In the genomic region with DNA sequence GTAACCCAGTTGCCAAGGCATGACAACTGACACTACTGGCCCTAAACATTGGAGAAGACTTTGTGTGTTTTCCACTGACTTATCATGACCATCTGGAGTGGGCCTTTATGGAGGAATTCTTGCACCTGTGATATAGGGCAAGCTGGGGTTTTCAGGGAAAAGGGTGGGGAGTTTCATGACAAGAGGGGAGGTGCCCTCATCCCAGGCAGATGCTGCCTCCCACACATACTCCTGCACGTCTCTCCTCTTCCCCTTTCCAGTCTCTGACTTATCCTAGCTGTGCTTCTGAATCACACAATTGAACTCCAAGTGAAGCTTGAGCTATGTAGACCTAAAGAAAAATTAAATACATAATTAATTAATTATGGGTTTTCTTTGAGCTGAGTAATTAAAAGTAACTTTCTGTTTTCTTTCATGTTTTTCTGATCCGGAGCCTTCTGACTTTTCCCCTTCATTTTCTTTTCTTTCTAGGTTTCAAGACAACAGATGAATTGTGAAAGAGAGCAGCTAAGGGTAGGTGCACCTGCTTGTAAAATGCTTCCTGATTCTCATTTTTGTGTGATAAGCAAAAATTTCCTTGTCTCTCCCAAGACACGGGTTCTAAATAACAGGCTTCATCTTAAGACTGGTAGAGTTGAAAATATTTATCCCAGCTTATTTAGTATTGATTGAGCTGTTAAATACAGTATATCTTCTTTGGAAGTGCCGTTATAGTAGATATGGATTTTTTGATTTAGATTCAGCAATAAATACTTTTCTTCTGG, we compare ENCODE assay signal across 30 cellular contexts.
"Had no signal": no experiment of that assay in that cellular context is flagged by ENCODE, and none has a peak within 500 bp of the region (broad histone marks: within the 10 kb centered on the region; RNA-seq: fewer than 3 reads in every experiment).

No MANE protein-coding gene starts in this region.

- H2AFZ ChIP-seq: PC-9 had no signal

- H3K27me3 ChIP-seq: SJCRH30 had no signal

- H3K9me3 ChIP-seq: SJCRH30 had no signal

- H3K4me1 ChIP-seq: SJCRH30 had no signal

- H3K4me3 ChIP-seq: PC-9, SJCRH30, SK-N-MC had no signal

- H3K4me2 ChIP-seq: KMS-11, PC-9 had no signal

- H3K9ac ChIP-seq: KMS-11 had no signal

- H3K27ac ChIP-seq: KMS-11, PC-9, RWPE1, SJCRH30, SK-N-MC had no signal

- DNase-seq: Karpas-422, MM.1S, MV-4-11, NCI-H1092, NCI-H1105, NCI-H1417 treated with DMSO at 0.1 percent for 48 hours, NCI-H1436 treated with DMSO at 0.1 percent for 48 hours, NCI-H1694 treated with DMSO at 0.1 percent for 48 hours, NCI-H187 treated with DMSO at 0.1 percent for 48 hours, NCI-H2029, NCI-H2081, NCI-H2171 treated with DMSO at 0.1 percent for 48 hours, NCI-H2227 treated with DMSO at 0.1 percent for 48 hours, NCI-H446 treated with DMSO at 0.1 percent for 48 hours, NCI-H510A, NCI-H524, NCI-H526, NCI-H69, NCI-H82, PC-9, SHP77, SIG-M5, SJCRH30, SW 1271 had no signal

- H3K36me3 ChIP-seq: SJCRH30 had no signal

- FAIRE-seq: RCC 7860 had no signal

- ATAC-seq: Panc1, Right ventricle myocardium inferior had no signal
